In the genomic region with DNA sequence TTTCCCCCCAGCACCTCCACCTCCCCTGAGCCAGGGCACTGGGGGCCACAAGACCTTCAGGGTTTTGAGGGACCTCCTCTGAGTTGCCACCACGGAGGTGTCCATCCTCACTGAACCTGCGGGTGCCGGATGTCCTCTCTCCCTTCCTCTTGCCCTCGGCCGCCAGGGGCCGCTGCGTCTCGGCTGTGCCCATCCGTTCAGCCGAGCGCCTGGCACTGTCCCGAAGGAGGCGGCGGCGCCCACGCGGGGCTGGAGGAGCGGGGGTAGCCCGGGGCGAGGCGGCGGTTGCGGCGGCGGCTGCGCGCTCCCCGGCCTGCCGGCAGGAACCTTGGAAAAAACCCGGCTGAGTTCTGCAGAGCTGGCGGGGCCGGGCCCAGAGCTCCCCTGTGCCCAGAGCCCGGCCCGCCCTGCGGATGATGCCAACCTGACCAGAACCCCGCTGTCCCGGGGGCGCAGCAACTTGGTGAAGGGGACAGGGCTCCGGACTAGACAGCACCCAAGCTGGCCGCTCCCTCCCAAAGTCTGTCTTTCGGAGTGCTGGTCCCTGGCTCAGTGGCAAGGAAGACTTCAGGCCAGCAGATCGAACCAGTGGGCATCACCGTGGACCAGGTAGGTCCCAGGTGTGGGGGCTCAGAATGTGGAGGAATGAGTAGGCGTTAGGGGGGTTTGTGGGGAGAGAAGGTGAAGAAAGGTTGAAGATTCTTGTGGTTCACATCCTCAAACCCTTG, we compare ENCODE assay signal across 1 cellular context.
TF ChIP-seq lines count a peak whose summit lies in the region.

No MANE protein-coding gene starts in this region.

TF ChIP-seq in HCT116, 20 proteins besides CTCF, POLR2A, EP300 and RAD21:
- TF ChIP-seq POLR2AphosphoS5 (IDR thresholded peaks at IDR 0.05; ENCODE audit: low read depth, low read length): 0 out of 2 replicates have a peak, but pooled peaks have one; percentile 15
- TF ChIP-seq, protein P1, sequence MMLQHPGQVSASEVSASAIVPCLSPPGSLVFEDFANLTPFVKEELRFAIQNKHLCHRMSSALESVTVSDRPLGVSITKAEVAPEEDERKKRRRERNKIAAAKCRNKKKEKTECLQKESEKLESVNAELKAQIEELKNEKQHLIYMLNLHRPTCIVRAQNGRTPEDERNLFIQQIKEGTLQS (IDR thresholded peaks at IDR 0.05): no peak
- TF ChIP-seq YY1 (IDR thresholded peaks at IDR 0.05; ENCODE audit: extremely low read depth, insufficient replicate concordance, low read depth, low read length): peak; percentile 72
- TF ChIP-seq ELF1 (IDR thresholded peaks at IDR 0.05; ENCODE audit: borderline replicate concordance, low read depth): no peak
- TF ChIP-seq, protein P2, sequence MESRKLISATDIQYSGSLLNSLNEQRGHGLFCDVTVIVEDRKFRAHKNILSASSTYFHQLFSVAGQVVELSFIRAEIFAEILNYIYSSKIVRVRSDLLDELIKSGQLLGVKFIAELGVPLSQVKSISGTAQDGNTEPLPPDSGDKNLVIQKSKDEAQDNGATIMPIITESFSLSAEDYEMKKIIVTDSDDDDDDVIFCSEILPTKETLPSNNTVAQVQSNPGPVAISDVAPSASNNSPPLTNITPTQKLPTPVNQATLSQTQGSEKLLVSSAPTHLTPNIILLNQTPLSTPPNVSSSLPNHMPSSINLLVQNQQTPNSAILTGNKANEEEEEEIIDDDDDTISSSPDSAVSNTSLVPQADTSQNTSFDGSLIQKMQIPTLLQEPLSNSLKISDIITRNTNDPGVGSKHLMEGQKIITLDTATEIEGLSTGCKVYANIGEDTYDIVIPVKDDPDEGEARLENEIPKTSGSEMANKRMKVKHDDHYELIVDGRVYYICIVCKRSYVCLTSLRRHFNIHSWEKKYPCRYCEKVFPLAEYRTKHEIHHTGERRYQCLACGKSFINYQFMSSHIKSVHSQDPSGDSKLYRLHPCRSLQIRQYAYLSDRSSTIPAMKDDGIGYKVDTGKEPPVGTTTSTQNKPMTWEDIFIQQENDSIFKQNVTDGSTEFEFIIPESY (IDR thresholded peaks at IDR 0.05; ENCODE audit: extremely low read depth, insufficient replicate concordance, low read length): peak; percentile 38
- TF ChIP-seq EZH2phosphoT487 (IDR thresholded peaks at IDR 0.05; ENCODE audit: borderline replicate concordance): no peak
- TF ChIP-seq, protein P3, sequence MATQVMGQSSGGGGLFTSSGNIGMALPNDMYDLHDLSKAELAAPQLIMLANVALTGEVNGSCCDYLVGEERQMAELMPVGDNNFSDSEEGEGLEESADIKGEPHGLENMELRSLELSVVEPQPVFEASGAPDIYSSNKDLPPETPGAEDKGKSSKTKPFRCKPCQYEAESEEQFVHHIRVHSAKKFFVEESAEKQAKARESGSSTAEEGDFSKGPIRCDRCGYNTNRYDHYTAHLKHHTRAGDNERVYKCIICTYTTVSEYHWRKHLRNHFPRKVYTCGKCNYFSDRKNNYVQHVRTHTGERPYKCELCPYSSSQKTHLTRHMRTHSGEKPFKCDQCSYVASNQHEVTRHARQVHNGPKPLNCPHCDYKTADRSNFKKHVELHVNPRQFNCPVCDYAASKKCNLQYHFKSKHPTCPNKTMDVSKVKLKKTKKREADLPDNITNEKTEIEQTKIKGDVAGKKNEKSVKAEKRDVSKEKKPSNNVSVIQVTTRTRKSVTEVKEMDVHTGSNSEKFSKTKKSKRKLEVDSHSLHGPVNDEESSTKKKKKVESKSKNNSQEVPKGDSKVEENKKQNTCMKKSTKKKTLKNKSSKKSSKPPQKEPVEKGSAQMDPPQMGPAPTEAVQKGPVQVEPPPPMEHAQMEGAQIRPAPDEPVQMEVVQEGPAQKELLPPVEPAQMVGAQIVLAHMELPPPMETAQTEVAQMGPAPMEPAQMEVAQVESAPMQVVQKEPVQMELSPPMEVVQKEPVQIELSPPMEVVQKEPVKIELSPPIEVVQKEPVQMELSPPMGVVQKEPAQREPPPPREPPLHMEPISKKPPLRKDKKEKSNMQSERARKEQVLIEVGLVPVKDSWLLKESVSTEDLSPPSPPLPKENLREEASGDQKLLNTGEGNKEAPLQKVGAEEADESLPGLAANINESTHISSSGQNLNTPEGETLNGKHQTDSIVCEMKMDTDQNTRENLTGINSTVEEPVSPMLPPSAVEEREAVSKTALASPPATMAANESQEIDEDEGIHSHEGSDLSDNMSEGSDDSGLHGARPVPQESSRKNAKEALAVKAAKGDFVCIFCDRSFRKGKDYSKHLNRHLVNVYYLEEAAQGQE (IDR thresholded peaks at IDR 0.05; ENCODE audit: low read depth): no peak
- peak; percentile 61; the same call in 1 of the 2 replicates for TF ChIP-seq EGR1 (IDR thresholded peaks at IDR 0.05; ENCODE audit: low read depth)
- no peak for TF ChIP-seq SIN3A (IDR thresholded peaks at IDR 0.05; ENCODE audit: low read depth)
- no peak for TF ChIP-seq SRF (IDR thresholded peaks at IDR 0.05; ENCODE audit: low read depth)
- no peak for TF ChIP-seq ZFX (IDR thresholded peaks at IDR 0.05)
- TF ChIP-seq, protein P4, sequence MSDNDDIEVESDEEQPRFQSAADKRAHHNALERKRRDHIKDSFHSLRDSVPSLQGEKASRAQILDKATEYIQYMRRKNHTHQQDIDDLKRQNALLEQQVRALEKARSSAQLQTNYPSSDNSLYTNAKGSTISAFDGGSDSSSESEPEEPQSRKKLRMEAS (IDR thresholded peaks at IDR 0.05): peak; percentile 27; the same call in 1 of the 2 replicates
